ENCODE assay signal across 24 cellular contexts in genomic region chr10:84727398-84727797, GRCh38.
"Had no signal": no experiment of that assay in that cellular context is flagged by ENCODE, and none has a peak within 500 bp of the region (broad histone marks: within the 10 kb centered on the region; RNA-seq: fewer than 3 reads in every experiment).

No MANE protein-coding gene starts in this region.

- FAIRE-seq: endothelial cell of umbilical vein, small intestine, urothelium cell line had no signal

- H3K27me3 ChIP-seq: colonic mucosa, foreskin keratinocyte, gastroesophageal sphincter, heart left ventricle, hepatocyte, neutrophil, tibial nerve, upper lobe of left lung had no signal

- ATAC-seq: foreskin keratinocyte; gastroesophageal sphincter; heart left ventricle; left ventricle myocardium superior; lower lobe of right lung; natural killer cell; right lobe of liver; stimulated activated naive B cell treated with anti-CD40 and anti-IgM and Interleukin-4, amounts not matched to agents 10 μg/mL and 1 μg/mL and 100 μg/mL, for 72 hours had no signal

- H3K27ac ChIP-seq: colonic mucosa, esophagus muscularis mucosa, foreskin keratinocyte, gastroesophageal sphincter, heart left ventricle, hepatocyte, lower lobe of right lung, neutrophil, parathyroid adenoma, right lobe of liver, thoracic aorta, tibial nerve, upper lobe of left lung had no signal

- H3K36me3 ChIP-seq: colonic mucosa, esophagus muscularis mucosa, gastroesophageal sphincter, heart left ventricle, lower lobe of right lung, neutrophil, right lobe of liver, thoracic aorta, tibial nerve, upper lobe of left lung had no signal

- H3K4me3 ChIP-seq: colonic mucosa, esophagus muscularis mucosa, gastroesophageal sphincter, heart left ventricle, hepatocyte, lower lobe of right lung, right lobe of liver, thoracic aorta, tibial nerve, upper lobe of left lung had no signal

- H3K9ac ChIP-seq: parathyroid adenoma had no signal

- DNase-seq: colonic mucosa; effector CD8-positive, alpha-beta T cell; foreskin keratinocyte; heart left ventricle; immature natural killer cell; islet precursor cell; left ventricle myocardium superior; lower lobe of right lung; natural killer cell; right lobe of liver; small intestine; stimulated activated CD4-positive, alpha-beta T cell treated with anti-CD3 and anti-CD28 coated beads, Interleukin-15, amount 100 ng/mL, for 24 hours; stimulated activated CD4-positive, alpha-beta T cell treated with anti-CD3 and anti-CD28 coated beads, Interleukin-2, amount 100 ng/mL, for 48 hours; stimulated activated naive B cell treated with anti-CD40 and anti-IgM and Interleukin-4, amounts not matched to agents 10 μg/mL and 1 μg/mL and 100 μg/mL, for 72 hours; upper lobe of left lung had no signal

- H3K4me1 ChIP-seq: colonic mucosa, esophagus muscularis mucosa, foreskin keratinocyte, gastroesophageal sphincter, heart left ventricle, lower lobe of right lung, parathyroid adenoma, right lobe of liver, tibial nerve, upper lobe of left lung had no signal

- H3K9me3 ChIP-seq: colonic mucosa, esophagus muscularis mucosa, lower lobe of right lung, neutrophil, right lobe of liver, thoracic aorta, upper lobe of left lung had no signal
